1 cellular context compared by ENCODE assay signal in the genomic region with DNA sequence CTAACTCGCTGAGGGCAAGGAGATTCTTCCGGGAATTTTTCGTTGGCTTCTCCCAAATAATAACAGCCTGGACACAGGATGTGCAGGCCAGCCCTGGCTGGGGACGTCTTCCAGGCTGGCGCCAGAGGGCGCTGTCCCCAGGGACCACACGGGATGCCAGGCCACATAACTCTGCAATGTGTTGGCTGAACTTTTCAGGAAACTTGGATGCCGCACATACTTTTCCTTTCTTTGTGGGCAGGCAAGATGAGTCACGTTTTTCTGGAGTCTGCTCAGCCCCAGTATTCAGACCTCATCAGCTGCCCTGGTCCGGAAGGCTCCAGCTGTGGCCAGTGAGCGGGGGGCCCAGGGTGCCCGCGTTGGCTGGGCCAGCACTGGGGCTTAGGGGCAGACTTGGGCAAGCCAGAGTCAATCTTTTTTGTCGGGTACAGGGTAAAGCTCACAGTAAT.
TF ChIP-seq lines count a peak whose summit lies in the region.

No MANE protein-coding gene starts in this region.

TF ChIP-seq in HepG2, 621 proteins besides CTCF, POLR2A, EP300 and RAD21 (continued from another document):
- TF ChIP-seq, protein P1, sequence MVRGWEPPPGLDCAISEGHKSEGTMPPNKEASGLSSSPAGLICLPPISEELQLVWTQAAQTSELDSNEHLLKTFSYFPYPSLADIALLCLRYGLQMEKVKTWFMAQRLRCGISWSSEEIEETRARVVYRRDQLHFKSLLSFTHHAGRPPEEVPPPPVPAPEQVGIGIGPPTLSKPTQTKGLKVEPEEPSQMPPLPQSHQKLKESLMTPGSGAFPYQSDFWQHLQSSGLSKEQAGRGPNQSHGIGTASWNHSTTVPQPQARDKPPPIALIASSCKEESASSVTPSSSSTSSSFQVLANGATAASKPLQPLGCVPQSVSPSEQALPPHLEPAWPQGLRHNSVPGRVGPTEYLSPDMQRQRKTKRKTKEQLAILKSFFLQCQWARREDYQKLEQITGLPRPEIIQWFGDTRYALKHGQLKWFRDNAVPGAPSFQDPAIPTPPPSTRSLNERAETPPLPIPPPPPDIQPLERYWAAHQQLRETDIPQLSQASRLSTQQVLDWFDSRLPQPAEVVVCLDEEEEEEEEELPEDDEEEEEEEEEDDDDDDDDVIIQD (CRISPR knock-in tag; IDR thresholded peaks at IDR 0.05; ENCODE audit: low read depth) = 0 out of 2 replicates have a peak, but pooled peaks have one; percentile 14
- TF ChIP-seq, protein P2, sequence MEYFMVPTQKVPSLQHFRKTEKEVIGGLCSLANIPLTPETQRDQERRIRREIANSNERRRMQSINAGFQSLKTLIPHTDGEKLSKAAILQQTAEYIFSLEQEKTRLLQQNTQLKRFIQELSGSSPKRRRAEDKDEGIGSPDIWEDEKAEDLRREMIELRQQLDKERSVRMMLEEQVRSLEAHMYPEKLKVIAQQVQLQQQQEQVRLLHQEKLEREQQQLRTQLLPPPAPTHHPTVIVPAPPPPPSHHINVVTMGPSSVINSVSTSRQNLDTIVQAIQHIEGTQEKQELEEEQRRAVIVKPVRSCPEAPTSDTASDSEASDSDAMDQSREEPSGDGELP (IDR thresholded peaks at IDR 0.05; ENCODE audit: borderline replicate concordance, low read depth) = peak; percentile 75; the same call in 1 of the 2 replicates
- TF ChIP-seq ZNF512 (CRISPR knock-in tag; IDR thresholded peaks at IDR 0.05) (no peak), FOXA3 (CRISPR knock-in tag; IDR thresholded peaks at IDR 0.05) (peak; percentile 68; the same call in 1 of the 2 replicates), SMC3 (IDR thresholded peaks at IDR 0.05; ENCODE audit: low read length) (peak; percentile 40; the same call in 1 of the 2 replicates), ATAD3A (CRISPR knock-in tag; IDR thresholded peaks at IDR 0.05) (no peak), PPARG (CRISPR knock-in tag; conservative IDR thresholded peaks at IDR 0.05) (0 out of 2 replicates have a peak, but pooled peaks have one; percentile 35), KLF15 (CRISPR knock-in tag; IDR thresholded peaks at IDR 0.05; ENCODE audit: borderline replicate concordance) (no peak), ZNF639 (CRISPR knock-in tag; conservative IDR thresholded peaks at IDR 0.05) (no peak), E2F1 (CRISPR knock-in tag; IDR thresholded peaks at IDR 0.05) (no peak), HMG20A (CRISPR knock-in tag; IDR thresholded peaks at IDR 0.05; ENCODE audit: borderline replicate concordance) (peak; percentile 47; the same call in 1 of the 2 replicates), ZNF768 (CRISPR knock-in tag; IDR thresholded peaks at IDR 0.05) (peak; percentile 46; the same call in 1 of the 2 replicates), RORA (CRISPR knock-in tag; IDR thresholded peaks at IDR 0.05) (no peak), SKI (IDR thresholded peaks at IDR 0.05; ENCODE audit: partially characterized antibody) (peak; percentile 71), SP140L (CRISPR knock-in tag; IDR thresholded peaks at IDR 0.05; ENCODE audit: borderline replicate concordance) (no peak), KDM2A (CRISPR knock-in tag; IDR thresholded peaks at IDR 0.05; ENCODE audit: borderline replicate concordance, low read depth) (peak; percentile 75; the same call in 1 of the 2 replicates), MAF1 (CRISPR knock-in tag; IDR thresholded peaks at IDR 0.05; ENCODE audit: borderline replicate concordance) (no peak), ELF3 (CRISPR knock-in tag; IDR thresholded peaks at IDR 0.05) (peak; percentile 72), THAP11 (CRISPR knock-in tag; IDR thresholded peaks at IDR 0.05) (peak; percentile 57), HNRNPK (IDR thresholded peaks at IDR 0.05; ENCODE audit: low read depth, low read length, poor library complexity, severe bottlenecking) (no peak), ISL2 (CRISPR knock-in tag; IDR thresholded peaks at IDR 0.05) (0 out of 2 replicates have a peak, but pooled peaks have one; percentile 41), KDM1A (CRISPR knock-in tag; IDR thresholded peaks at IDR 0.05) (peak; percentile 82; the same call in 1 of the 2 replicates), MED1 (CRISPR knock-in tag; IDR thresholded peaks at IDR 0.05) (peak; percentile 55), ZNF20 (CRISPR knock-in tag; IDR thresholded peaks at IDR 0.05) (no peak), GATAD2A (CRISPR knock-in tag; IDR thresholded peaks at IDR 0.05) (peak; percentile 72), HNRNPL (IDR thresholded peaks at IDR 0.05; ENCODE audit: low read depth, low read length) (0 out of 2 replicates have a peak, but pooled peaks have one; percentile 48), POGK (CRISPR knock-in tag; conservative IDR thresholded peaks at IDR 0.05) (0 out of 2 replicates have a peak, but pooled peaks have one; percentile 44), SOX6 (IDR thresholded peaks at IDR 0.05) (no peak), SOX6 (CRISPR knock-in tag; IDR thresholded peaks at IDR 0.05) (peak; percentile 89), YY1 (IDR thresholded peaks at IDR 0.05; ENCODE audit: insufficient read depth, insufficient replicate concordance, low read depth, low read length) (peak; percentile 17), RARA (CRISPR knock-in tag; IDR thresholded peaks at IDR 0.05) (peak; percentile 82), KAT8 (CRISPR knock-in tag; IDR thresholded peaks at IDR 0.05) (0 out of 2 replicates have a peak, but pooled peaks have one; percentile 35), ZFY (CRISPR knock-in tag; IDR thresholded peaks at IDR 0.05) (0 out of 2 replicates have a peak, but pooled peaks have one; percentile 35), FOXA1 (IDR thresholded peaks at IDR 0.05) (no peak), FOXA1 (CRISPR knock-in tag; IDR thresholded peaks at IDR 0.05) (0 out of 2 replicates have a peak, but pooled peaks have one; percentile 7), PHF8 (CRISPR knock-in tag; IDR thresholded peaks at IDR 0.05) (no peak), TEAD3 (CRISPR knock-in tag; optimal IDR thresholded peaks at IDR 0.05; ENCODE audit: borderline replicate concordance) (peak; percentile 99)
- TF ChIP-seq, protein P3, sequence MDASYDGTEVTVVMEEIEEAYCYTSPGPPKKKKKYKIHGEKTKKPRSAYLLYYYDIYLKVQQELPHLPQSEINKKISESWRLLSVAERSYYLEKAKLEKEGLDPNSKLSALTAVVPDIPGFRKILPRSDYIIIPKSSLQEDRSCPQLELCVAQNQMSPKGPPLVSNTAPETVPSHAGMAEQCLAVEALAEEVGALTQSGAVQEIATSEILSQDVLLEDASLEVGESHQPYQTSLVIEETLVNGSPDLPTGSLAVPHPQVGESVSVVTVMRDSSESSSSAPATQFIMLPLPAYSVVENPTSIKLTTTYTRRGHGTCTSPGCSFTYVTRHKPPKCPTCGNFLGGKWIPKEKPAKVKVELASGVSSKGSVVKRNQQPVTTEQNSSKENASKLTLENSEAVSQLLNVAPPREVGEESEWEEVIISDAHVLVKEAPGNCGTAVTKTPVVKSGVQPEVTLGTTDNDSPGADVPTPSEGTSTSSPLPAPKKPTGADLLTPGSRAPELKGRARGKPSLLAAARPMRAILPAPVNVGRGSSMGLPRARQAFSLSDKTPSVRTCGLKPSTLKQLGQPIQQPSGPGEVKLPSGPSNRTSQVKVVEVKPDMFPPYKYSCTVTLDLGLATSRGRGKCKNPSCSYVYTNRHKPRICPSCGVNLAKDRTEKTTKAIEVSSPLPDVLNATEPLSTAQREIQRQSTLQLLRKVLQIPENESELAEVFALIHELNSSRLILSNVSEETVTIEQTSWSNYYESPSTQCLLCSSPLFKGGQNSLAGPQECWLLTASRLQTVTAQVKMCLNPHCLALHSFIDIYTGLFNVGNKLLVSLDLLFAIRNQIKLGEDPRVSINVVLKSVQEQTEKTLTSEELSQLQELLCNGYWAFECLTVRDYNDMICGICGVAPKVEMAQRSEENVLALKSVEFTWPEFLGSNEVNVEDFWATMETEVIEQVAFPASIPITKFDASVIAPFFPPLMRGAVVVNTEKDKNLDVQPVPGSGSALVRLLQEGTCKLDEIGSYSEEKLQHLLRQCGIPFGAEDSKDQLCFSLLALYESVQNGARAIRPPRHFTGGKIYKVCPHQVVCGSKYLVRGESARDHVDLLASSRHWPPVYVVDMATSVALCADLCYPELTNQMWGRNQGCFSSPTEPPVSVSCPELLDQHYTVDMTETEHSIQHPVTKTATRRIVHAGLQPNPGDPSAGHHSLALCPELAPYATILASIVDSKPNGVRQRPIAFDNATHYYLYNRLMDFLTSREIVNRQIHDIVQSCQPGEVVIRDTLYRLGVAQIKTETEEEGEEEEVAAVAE (CRISPR knock-in tag; IDR thresholded peaks at IDR 0.05; ENCODE audit: borderline replicate concordance) = 0 out of 2 replicates have a peak, but pooled peaks have one; percentile 42
- TF ChIP-seq, protein P4, sequence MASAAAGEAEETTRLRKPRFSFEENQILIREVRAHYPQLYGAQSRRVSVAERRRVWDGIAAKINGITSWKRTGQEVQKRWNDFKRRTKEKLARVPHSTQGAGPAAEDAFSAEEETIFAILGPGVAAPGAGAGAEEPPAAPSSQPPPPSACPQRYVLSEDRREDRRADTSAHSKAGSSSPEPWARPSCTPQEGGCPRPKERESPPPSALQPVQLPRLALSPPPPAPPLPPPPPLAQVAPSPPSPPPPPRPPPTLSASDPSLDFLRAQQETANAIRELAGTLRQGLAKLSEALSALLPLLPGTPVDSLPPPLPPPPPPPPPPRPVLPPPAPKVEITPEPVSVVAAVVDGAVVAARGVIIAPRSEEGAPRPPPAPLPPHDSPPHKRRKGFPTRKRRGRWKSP (CRISPR knock-in tag; IDR thresholded peaks at IDR 0.05) = no peak
